11 cellular contexts compared by ENCODE assay signal in the genomic region with DNA sequence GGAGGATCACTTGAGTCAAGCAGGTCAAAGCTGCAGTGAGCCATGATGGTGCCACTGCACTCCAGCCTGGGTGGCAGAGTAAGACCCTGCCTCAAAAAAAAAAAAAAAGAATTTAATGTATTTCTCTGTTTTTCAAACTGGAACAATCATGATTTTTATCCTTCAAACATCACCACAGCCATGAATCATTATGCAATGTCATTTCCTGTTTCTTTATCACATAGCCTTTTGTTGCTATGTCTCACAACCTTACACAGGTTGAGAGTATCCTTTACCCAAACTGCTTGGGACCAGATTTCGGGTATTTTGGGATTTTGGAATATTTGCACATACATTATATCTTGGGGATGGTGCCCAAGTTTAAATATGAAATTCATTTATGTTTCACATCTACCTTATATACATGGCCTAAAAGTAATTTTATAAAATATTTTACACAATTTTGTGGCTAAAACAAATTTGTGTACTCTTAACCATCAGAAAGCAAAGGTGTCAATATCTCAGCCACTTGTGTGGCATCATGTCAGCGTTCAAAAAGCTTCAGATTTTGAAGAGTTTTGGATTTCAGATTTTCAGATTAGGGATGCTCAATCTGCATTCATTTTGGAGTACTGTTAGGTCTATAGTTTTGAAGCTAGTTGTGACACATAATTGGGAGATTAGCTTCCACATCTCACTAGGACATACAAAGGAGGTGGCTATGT. TPM values are rescaled to one million over a fixed set of nuclear protein-coding genes. Genes with fewer than 3 reads are reported as not detected.
A peak's percentile ranks its signal among the peaks of the same experiment; 100 is the strongest.
DNase-seq lines count a peak whose midpoint lies in the region; ATAC-seq, FAIRE-seq and TF ChIP-seq lines count a peak whose summit lies in the region.
"Had no signal": no experiment of that assay in that cellular context is flagged by ENCODE, and none has a peak within 500 bp of the region (broad histone marks: within the 10 kb centered on the region; RNA-seq: fewer than 3 reads in every experiment).

No MANE protein-coding gene starts in this region.

- ATAC-seq in GM19035 (IDR thresholded peaks at IDR 0.05; ENCODE audit: unreplicated experiment), result peak; percentile 38

- CTCF ChIA-PET in RWPE1 (lab: Yijun Ruan, JAX), result no interaction called here

- no peak overlapping the region for H3K27ac ChIP-seq in RWPE1
- H3K27ac ChIP-seq in effector memory CD4-positive, alpha-beta T cell (ENCODE audit: insufficient read depth, low read length, poor library complexity, severe bottlenecking), result peak overlapping the region; percentile 37
- no peak overlapping the region for H3K27ac ChIP-seq in ascending aorta
- H3K27ac ChIP-seq: C4-2B had no signal

- peaks cover 13% of the 10 kb centered on the region for H3K4me1 ChIP-seq in effector memory CD4-positive, alpha-beta T cell (ENCODE audit: control insufficient read depth, insufficient read depth, low read length, poor library complexity, severe bottlenecking)
- H3K4me1 ChIP-seq in ascending aorta, result peaks cover 0 to 2% of the 10 kb centered on the region in 2 donors

- intact Hi-C loops in ascending aorta (cut with DNase I), result no loop called here

- TF ChIP-seq CTCF in RWPE1 (conservative IDR thresholded peaks at IDR 0.05; ENCODE audit: low read depth) (no peak), ascending aorta (IDR thresholded peaks at IDR 0.05) (no peak)

- POLR2A ChIA-PET in RWPE1 (lab: Yijun Ruan, JAX; ENCODE audit: low non-redundant PET), result no interaction called here

- H3K27me3 ChIP-seq in effector memory CD4-positive, alpha-beta T cell (replicated peaks; ENCODE audit: control insufficient read depth, insufficient read depth, low read length, poor library complexity, severe bottlenecking), result no peaks in the 10 kb centered on the region
- H3K27me3 ChIP-seq in ascending aorta, result no peaks in the 10 kb centered on the region

- H3K9me3 ChIP-seq in effector memory CD4-positive, alpha-beta T cell (ENCODE audit: control insufficient read depth, low read length), result no peaks in the 10 kb centered on the region
- H3K9me3 ChIP-seq in ascending aorta, result no peaks in the 10 kb centered on the region

- FAIRE-seq in HTR-8/SVneo (lab: Jason Lieb, UNC), result no peak
- FAIRE-seq: TTC549 had no signal

- H3K4me3 ChIP-seq in effector memory CD4-positive, alpha-beta T cell (ENCODE audit: insufficient read depth, low read depth, low read length, poor library complexity, severe bottlenecking), result no peak overlapping the region
- no peak overlapping the region for H3K4me3 ChIP-seq in ascending aorta

- DNase-seq in AML-193 (lab: John Stamatoyannopoulos, UW) (peak; percentile 54 to 64), RWPE1 (ENCODE audit: low spot score) (peak; percentile 26), HTR-8/SVneo (ENCODE audit: insufficient read length, low spot score) (no peak), ascending aorta (ENCODE audit: low spot score in 2 of 2) (no peak), NCI-H345 treated with DMSO at 0.1 percent for 48 hours (lab: John Stamatoyannopoulos, UW; ENCODE audit: unreplicated experiment) (no peak)
- no peak for DNase-seq in effector memory CD4-positive, alpha-beta T cell
- DNase-seq in effector CD4-positive, alpha-beta T cell, result no peak
- DNase-seq: cerebellar nuclear complex had no signal

- H3K36me3 ChIP-seq in effector memory CD4-positive, alpha-beta T cell (ENCODE audit: control insufficient read depth, insufficient read depth, low read length), result no peaks in the 10 kb centered on the region
- no peaks in the 10 kb centered on the region for H3K36me3 ChIP-seq in ascending aorta

RNA-seq across cellular contexts. Expression of a gene that starts 8.2 kb away (rescaled TPM):
- total RNA-seq in ascending aorta, result 8.3 TPM

RNA-seq across cellular contexts. Expression of a gene that starts 54.8 kb away (rescaled TPM):
- total RNA-seq in ascending aorta, result 2.8 TPM

Comparison
In these comparisons a context has a peak if more than half of its experiments do, and no peak if none do; other contexts are left out.
1. DNase-seq: peak in AML-193 (2 of 2) and RWPE1 (single experiment); none in effector memory CD4-positive, alpha-beta T cell (0 of 3), HTR-8/SVneo (single experiment), effector CD4-positive, alpha-beta T cell (single experiment), ascending aorta (0 of 2) and NCI-H345 treated with DMSO at 0.1 percent for 48 hours (single experiment).